9 cellular contexts compared by ENCODE assay signal in genomic region chr6:13248053-13248452, GRCh38.
A peak's percentile ranks its signal among the peaks of the same experiment; 100 is the strongest.
DNase-seq lines count a peak whose midpoint lies in the region; TF ChIP-seq lines count a peak whose summit lies in the region.
"Had no signal": no experiment of that assay in that cellular context is flagged by ENCODE, and none has a peak within 500 bp of the region (broad histone marks: within the 10 kb centered on the region; RNA-seq: fewer than 3 reads in every experiment).

No MANE protein-coding gene starts in this region.

- no peaks in the 10 kb centered on the region for H3K27me3 ChIP-seq in trophoblast cell (ENCODE audit: insufficient read depth, low read length)
- H3K27me3 ChIP-seq in GM23248 (replicated peaks; ENCODE audit: insufficient read depth): peaks cover 15% of the 10 kb centered on the region

- no peaks in the 10 kb centered on the region for H3K79me1 ChIP-seq in trophoblast cell (ENCODE audit: low read length)

- H3K4me3 Mint-ChIP-seq in activated naive CD4-positive, alpha-beta T cell treated with anti-CD3 and anti-CD28 coated beads for 36 hours: no peak overlapping the region
- H3K4me3 Mint-ChIP-seq: activated CD4-positive, alpha-beta memory T cell treated with anti-CD3 and anti-CD28 coated beads for 36 hours; stimulated activated naive CD8-positive, alpha-beta T cell treated with anti-CD3 and anti-CD28 coated beads, Interleukin-15, Interleukin-2, amounts not matched to agents 100 ng/mL and 50 ng/mL, for 24 hours had no signal

- H3F3A ChIP-seq in GM23248 (ENCODE audit: insufficient read depth): no peaks in the 10 kb centered on the region

- H2AK5ac ChIP-seq in trophoblast cell (ENCODE audit: low read length): no peak overlapping the region

- H3K4me1 Mint-ChIP-seq in activated naive CD4-positive, alpha-beta T cell treated with anti-CD3 and anti-CD28 coated beads for 36 hours (ENCODE audit: low read depth): no peaks in the 10 kb centered on the region

- no peak overlapping the region for H2BK5ac ChIP-seq in trophoblast cell (ENCODE audit: low read depth, low read length, poor library complexity)

- in situ Hi-C loops in GM23248 (cut with MboI): no loop called here

- no peaks in the 10 kb centered on the region for H4K20me1 ChIP-seq in GM23248 (ENCODE audit: insufficient read depth)

- H3K4me3 ChIP-seq in HFF-Myc (replicated peaks; ENCODE audit: low read depth, low read length) (no peak overlapping the region), epithelial cell of esophagus (ENCODE audit: low read length) (no peak overlapping the region), trophoblast cell (ENCODE audit: low read depth, low read length) (no peak overlapping the region), GM23248 (no peak overlapping the region)

- no peak overlapping the region for H2BK120ac ChIP-seq in trophoblast cell (ENCODE audit: insufficient read depth, low read length, poor library complexity)

- H3K27me3 Mint-ChIP-seq in activated naive CD4-positive, alpha-beta T cell treated with anti-CD3 and anti-CD28 coated beads for 36 hours (ENCODE audit: low read depth): no peaks in the 10 kb centered on the region

- H2AFZ ChIP-seq in trophoblast cell (ENCODE audit: insufficient read depth, low read length, poor library complexity): no peak overlapping the region
- no peak overlapping the region for H2AFZ ChIP-seq in GM23248

- TF ChIP-seq CTCF in HFF-Myc (IDR thresholded peaks at IDR 0.05; ENCODE audit: low read depth, low read length, missing control alignments): no peak
- TF ChIP-seq CTCF in epithelial cell of esophagus (IDR thresholded peaks at IDR 0.05; ENCODE audit: insufficient read depth, low read depth, low read length, missing control alignments): no peak
- no peak for TF ChIP-seq CTCF in GM10248 (IDR thresholded peaks at IDR 0.05; ENCODE audit: control extremely low read depth, extremely low read depth, low read depth, missing control alignments)

- intact Hi-C loops in activated naive CD4-positive, alpha-beta T cell treated with anti-CD3 and anti-CD28 coated beads for 36 hours (cut with micrococcal nuclease): no loop called here

- H4K91ac ChIP-seq in trophoblast cell (ENCODE audit: low read depth, low read length): no peak overlapping the region

- CTCF ChIA-PET in GM10248 (lab: Yijun Ruan, JAX): interaction anchor here (1.5 to 2.0 kb wide), 2 partner anchors 10 to 53 kb away, joined by 4 to 9 read pairs; no protein-coding TSS in a partner anchor
- CTCF ChIA-PET in activated naive CD4-positive, alpha-beta T cell treated with anti-CD3 and anti-CD28 coated beads for 36 hours (lab: Charles Lee): interaction anchor here (0.6 to 0.7 kb wide), 2 partner anchors 332 to 421 kb away, joined by 3 to 4 read pairs; no protein-coding TSS in a partner anchor

- no peak overlapping the region for H3K14ac ChIP-seq in trophoblast cell (ENCODE audit: low read length)

- H3K4me1 ChIP-seq in trophoblast cell (ENCODE audit: control insufficient read depth in 1 of 2, insufficient read depth in 2 of 2, low read length in 2 of 2): no peaks in the 10 kb centered on the region
- no peaks in the 10 kb centered on the region for H3K4me1 ChIP-seq in GM23248 (ENCODE audit: insufficient read depth)

- H3K23ac ChIP-seq in trophoblast cell (ENCODE audit: low read length): no peak overlapping the region

- no peak overlapping the region for H3K27ac Mint-ChIP-seq in activated naive CD4-positive, alpha-beta T cell treated with anti-CD3 and anti-CD28 coated beads for 36 hours
- H3K27ac Mint-ChIP-seq: activated CD4-positive, alpha-beta memory T cell treated with anti-CD3 and anti-CD28 coated beads for 36 hours; stimulated activated naive CD8-positive, alpha-beta T cell treated with anti-CD3 and anti-CD28 coated beads, Interleukin-15, Interleukin-2, amounts not matched to agents 100 ng/mL and 50 ng/mL, for 24 hours had no signal

- no peak overlapping the region for H3K4ac ChIP-seq in trophoblast cell (ENCODE audit: low read depth, low read length)

- H3K9ac ChIP-seq in trophoblast cell (ENCODE audit: low read length): no peak overlapping the region
- no peak overlapping the region for H3K9ac ChIP-seq in GM23248

- H3K79me2 ChIP-seq in trophoblast cell (ENCODE audit: control insufficient read depth, insufficient read depth, low read length, poor library complexity): no peaks in the 10 kb centered on the region
- no peaks in the 10 kb centered on the region for H3K79me2 ChIP-seq in GM23248 (ENCODE audit: insufficient read depth)

- no peak overlapping the region for H3K4me2 ChIP-seq in trophoblast cell (ENCODE audit: low read length)
- no peak overlapping the region for H3K4me2 ChIP-seq in GM23248 (ENCODE audit: unreplicated experiment)

- H3K9me3 Mint-ChIP-seq in activated naive CD4-positive, alpha-beta T cell treated with anti-CD3 and anti-CD28 coated beads for 36 hours: peaks cover 7% of the 10 kb centered on the region

- H2BK12ac ChIP-seq in trophoblast cell (ENCODE audit: low read length): no peak overlapping the region

- H4K12ac ChIP-seq in trophoblast cell (ENCODE audit: low read depth, low read length): no peak overlapping the region

- H3K18ac ChIP-seq in trophoblast cell (ENCODE audit: low read length): no peak overlapping the region

- H4K8ac ChIP-seq in trophoblast cell (ENCODE audit: low read depth, low read length): no peak overlapping the region

- H3K9me2 ChIP-seq in GM23248 (ENCODE audit: insufficient read depth): no peaks in the 10 kb centered on the region

- WGBS in trophoblast cell (ENCODE audit: extremely low coverage, insufficient coverage, insufficient read length): no CpG with 5 or more reads among the region's 3 CpGs
- 68 to 76% methylated on average over 3 of the region's 3 CpGs for WGBS in GM23248 (ENCODE audit: low coverage in 1 of 2, low lambda C conversion rate in 2 of 2, missing lambda C conversion rate in 2 of 2), 2 experiments

- POLR2A ChIA-PET in GM10248 (lab: Yijun Ruan, JAX): no interaction called here

- H3K27ac ChIP-seq in trophoblast cell (ENCODE audit: low read depth, low read length): peak overlapping the region; percentile 4
- no peak overlapping the region for H3K27ac ChIP-seq in GM23248

- H3K36me3 ChIP-seq in trophoblast cell (ENCODE audit: control insufficient read depth in 1 of 2, insufficient read depth in 2 of 2, low read length in 2 of 2): no peaks in the 10 kb centered on the region
- H3K36me3 ChIP-seq in GM23248 (ENCODE audit: low read depth): no peaks in the 10 kb centered on the region

- DNase-seq in HFF-Myc (ENCODE audit: extremely low read depth, low read depth) (peak; percentile 79), NCI-H2171 (lab: John Stamatoyannopoulos, UW) (peak; percentile 94), epithelial cell of esophagus (ENCODE audit: low read depth) (peak; percentile 90), trophoblast cell (no peak), GM10248 (ENCODE audit: extremely low spot score) (no peak), GM23248 (no peak)
- no peak for DNase-seq in activated naive CD4-positive, alpha-beta T cell treated with anti-CD3 and anti-CD28 coated beads for 36 hours
- DNase-seq: activated CD4-positive, alpha-beta memory T cell treated with anti-CD3 and anti-CD28 coated beads for 36 hours had no signal

- H3K36me3 Mint-ChIP-seq in activated naive CD4-positive, alpha-beta T cell treated with anti-CD3 and anti-CD28 coated beads for 36 hours (ENCODE audit: low read depth): no peaks in the 10 kb centered on the region

- H3K9me3 ChIP-seq in trophoblast cell (ENCODE audit: insufficient read depth, low read depth, low read length) (no peaks in the 10 kb centered on the region), GM23248 (ENCODE audit: low read depth) (no peaks in the 10 kb centered on the region)

Comparison
In these comparisons a context has a peak if more than half of its experiments do, and no peak if none do; other contexts are left out.
1. DNase-seq: peak in HFF-Myc (single experiment), NCI-H2171 (single experiment) and epithelial cell of esophagus (single experiment); none in trophoblast cell (0 of 2), GM10248 (single experiment), GM23248 (single experiment) and activated naive CD4-positive, alpha-beta T cell treated with anti-CD3 and anti-CD28 coated beads for 36 hours (single experiment).